In the genomic region with DNA sequence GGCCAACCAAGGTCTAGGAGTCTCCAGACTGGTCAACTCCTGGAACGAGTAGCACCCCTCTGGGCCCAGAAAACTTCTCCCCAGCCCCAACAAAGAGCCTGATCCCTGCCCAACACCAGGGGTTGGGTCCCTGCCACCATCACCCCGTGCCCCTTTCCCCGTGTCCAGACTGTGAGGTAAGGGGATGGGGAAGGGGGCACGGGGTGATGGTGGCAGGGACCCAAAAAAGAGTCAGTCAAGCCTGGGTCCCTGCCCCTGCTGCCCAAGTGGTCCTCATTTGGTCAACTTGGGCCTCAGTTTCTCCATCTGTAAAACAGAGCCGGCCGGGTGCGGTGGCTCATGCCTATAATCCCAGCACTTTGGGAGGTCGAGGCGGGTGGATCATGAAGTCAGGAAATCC, we compare ENCODE assay signal across 12 cellular contexts. TPM values are rescaled to one million over a fixed set of nuclear protein-coding genes. Genes with fewer than 3 reads are reported as not detected.
DNase-seq lines count a peak whose midpoint lies in the region; ATAC-seq and TF ChIP-seq lines count a peak whose summit lies in the region.
"Had no signal": no experiment of that assay in that cellular context is flagged by ENCODE, and none has a peak within 500 bp of the region (broad histone marks: within the 10 kb centered on the region; RNA-seq: fewer than 3 reads in every experiment).

No MANE protein-coding gene starts in this region.

- H3K27ac ChIP-seq in left lung (peak overlapping the region; percentile 81 to 90), thyroid gland (peak overlapping the region in 2 of 3 donors; percentile 72 to 83)

- peaks cover 16 to 82% of the 10 kb centered on the region in 2 donors for H3K4me1 ChIP-seq in left lung
- peaks cover 29 to 46% of the 10 kb centered on the region in 2 donors for H3K4me1 ChIP-seq in thyroid gland
- H3K4me1 ChIP-seq: BE2C had no signal

- intact Hi-C loops in left lung (cut with DNase I) (no loop called here), thyroid gland (cut with DNase I) (no loop called here)

- H3K4me3 ChIP-seq in left lung (peak overlapping the region in 1 of 2 donors; percentile 69), thyroid gland (replicated peaks in 1 of 3) (no peak overlapping the region)

- no peaks in the 10 kb centered on the region for H3K27me3 ChIP-seq in left lung
- H3K27me3 ChIP-seq in thyroid gland: no peaks in the 10 kb centered on the region
- H3K27me3 ChIP-seq: BE2C, testis had no signal

- TF ChIP-seq POLR2A in thyroid gland (IDR thresholded peaks at IDR 0.05): no peak

- peaks cover 17% of the 10 kb centered on the region for H3K36me3 Mint-ChIP-seq in activated CD8-positive, alpha-beta memory T cell treated with anti-CD3 and anti-CD28 coated beads, Interleukin-2, amount 10 ng/mL, durations not matched to agents 7 days and 5 days
- peaks cover 7% of the 10 kb centered on the region for H3K36me3 Mint-ChIP-seq in activated naive CD8-positive, alpha-beta T cell

- peak overlapping the region; percentile 92 for H3K27ac Mint-ChIP-seq in activated CD8-positive, alpha-beta memory T cell treated with anti-CD3 and anti-CD28 coated beads, Interleukin-2, amount 10 ng/mL, durations not matched to agents 7 days and 5 days
- H3K27ac Mint-ChIP-seq in activated naive CD8-positive, alpha-beta T cell: peak overlapping the region; percentile 78

- peak overlapping the region; percentile 98 for H3K4me3 Mint-ChIP-seq in activated CD8-positive, alpha-beta memory T cell treated with anti-CD3 and anti-CD28 coated beads, Interleukin-2, amount 10 ng/mL, durations not matched to agents 7 days and 5 days
- H3K4me3 Mint-ChIP-seq in activated naive CD8-positive, alpha-beta T cell: peak overlapping the region; percentile 99

- H3K36me3 ChIP-seq in left lung: no peaks in the 10 kb centered on the region
- H3K36me3 ChIP-seq in thyroid gland: no peaks in the 10 kb centered on the region
- H3K36me3 ChIP-seq: BE2C had no signal

- H3K9me3 Mint-ChIP-seq in activated CD8-positive, alpha-beta memory T cell treated with anti-CD3 and anti-CD28 coated beads, Interleukin-2, amount 10 ng/mL, durations not matched to agents 7 days and 5 days (ENCODE audit: low read depth): no peaks in the 10 kb centered on the region
- no peaks in the 10 kb centered on the region for H3K9me3 Mint-ChIP-seq in activated naive CD8-positive, alpha-beta T cell (ENCODE audit: low read depth)

- peaks cover 61% of the 10 kb centered on the region for H3K4me1 Mint-ChIP-seq in activated CD8-positive, alpha-beta memory T cell treated with anti-CD3 and anti-CD28 coated beads, Interleukin-2, amount 10 ng/mL, durations not matched to agents 7 days and 5 days
- peaks cover 53% of the 10 kb centered on the region for H3K4me1 Mint-ChIP-seq in activated naive CD8-positive, alpha-beta T cell (ENCODE audit: low read depth)

- CTCF ChIA-PET in activated CD8-positive, alpha-beta memory T cell treated with anti-CD3 and anti-CD28 coated beads, Interleukin-2, amount 10 ng/mL, durations not matched to agents 7 days and 5 days (lab: Charles Lee): interaction anchor here (1.0 to 2.7 kb wide), 4 partner anchors 9 to 112 kb away, joined by 3 to 8 read pairs (median 5); no protein-coding TSS in a partner anchor

- TF ChIP-seq CTCF in left lung (IDR thresholded peaks at IDR 0.05) (no peak), thyroid gland (IDR thresholded peaks at IDR 0.05) (no peak)

- no peak for DNase-seq in activated CD8-positive, alpha-beta memory T cell treated with anti-CD3 and anti-CD28 coated beads, Interleukin-2, amount 10 ng/mL, durations not matched to agents 7 days and 5 days
- DNase-seq in activated CD8-positive, alpha-beta memory T cell treated with anti-CD3 and anti-CD28 coated beads, Interleukin-2, amount 50 U/mL, for 48 hours: no peak
- DNase-seq in left lung (no peak), thyroid gland (no peak), NCI-H1105 (lab: John Stamatoyannopoulos, UW) (no peak)
- no peak for DNase-seq in stimulated activated CD4-positive, alpha-beta T cell treated with anti-CD3 and anti-CD28 coated beads, Interleukin-2, amount 100 ng/mL, for 24 hours
- DNase-seq: BE2C; effector CD4-positive, alpha-beta T cell; NCI-H1048; testis had no signal

- H3K9me3 ChIP-seq in left lung (no peaks in the 10 kb centered on the region), thyroid gland (no peaks in the 10 kb centered on the region)
- H3K9me3 ChIP-seq: BE2C, testis had no signal

- 96 to 97% methylated on average over 4 to 8 of the region's 9 CpGs for WGBS in thyroid gland, 2 donors

- no peaks in the 10 kb centered on the region for H3K27me3 Mint-ChIP-seq in activated CD8-positive, alpha-beta memory T cell treated with anti-CD3 and anti-CD28 coated beads, Interleukin-2, amount 10 ng/mL, durations not matched to agents 7 days and 5 days
- H3K27me3 Mint-ChIP-seq in activated naive CD8-positive, alpha-beta T cell: no peaks in the 10 kb centered on the region

- no peak for ATAC-seq in activated CD8-positive, alpha-beta memory T cell treated with anti-CD3 and anti-CD28 coated beads, Interleukin-2, amount 10 ng/mL, durations not matched to agents 7 days and 5 days
- no peak for ATAC-seq in left lung
- no peak for ATAC-seq in HG02623 (IDR thresholded peaks at IDR 0.05; ENCODE audit: unreplicated experiment)

RNA-seq across cellular contexts. Expression of a gene that starts 1.1 kb away (rescaled TPM):
- total RNA-seq in activated CD8-positive, alpha-beta memory T cell treated with anti-CD3 and anti-CD28 coated beads, Interleukin-2, amount 10 ng/mL, durations not matched to agents 7 days and 5 days: 100 to 1,000 TPM; 164 to 262 TPM
- total RNA-seq in left lung: 100 to 1,000 TPM in 1 of 2 donors, 10 to 100 TPM in 1; 99.6 to 148 TPM
- total RNA-seq in thyroid gland: 10 to 100 TPM; 19.4 to 38.6 (median 27.5) TPM

RNA-seq across cellular contexts. Expression of a gene that starts 1.8 kb away (rescaled TPM):
- 10 to 100 TPM; 65.9 to 72.7 TPM for total RNA-seq in activated CD8-positive, alpha-beta memory T cell treated with anti-CD3 and anti-CD28 coated beads, Interleukin-2, amount 10 ng/mL, durations not matched to agents 7 days and 5 days
- 10 to 100 TPM; 34.7 to 43.7 TPM for total RNA-seq in left lung
- 10 to 100 TPM; 43.2 to 60.6 (median 51.8) TPM for total RNA-seq in thyroid gland
